8 cellular contexts compared by ENCODE assay signal in the genomic region with DNA sequence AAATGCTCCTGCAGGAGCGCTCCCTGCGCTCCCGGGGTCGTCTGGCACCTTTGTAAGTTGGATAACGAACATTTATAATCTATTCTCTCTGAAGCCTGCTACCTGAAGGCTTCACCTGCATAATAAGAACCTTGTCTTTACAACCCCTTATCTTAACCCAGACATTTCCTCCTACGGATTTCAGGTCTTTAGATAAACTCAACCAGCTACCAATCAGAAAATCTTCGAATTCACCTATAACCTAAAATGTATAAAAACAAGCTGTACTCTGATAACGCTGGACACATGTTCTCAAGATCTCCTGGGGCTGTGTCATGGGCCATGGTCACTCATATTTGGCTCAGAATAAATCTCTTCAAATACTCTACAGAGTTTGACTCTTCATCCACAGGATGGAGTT. TPM values are rescaled to one million over a fixed set of nuclear protein-coding genes. Genes with fewer than 3 reads are reported as not detected.
"Had no signal": no experiment of that assay in that cellular context is flagged by ENCODE, and none has a peak within 500 bp of the region (broad histone marks: within the 10 kb centered on the region; RNA-seq: fewer than 3 reads in every experiment).

No MANE protein-coding gene starts in this region.

- ATAC-seq: HCT116 had no signal

- H3K4me3 ChIP-seq: HAP-1 had no signal

- DNase-seq: GOT3, H7, HFFc6, IMR-90, KBM-7 had no signal

- H3K9me3 ChIP-seq: HAP-1 had no signal

- H3K4me1 ChIP-seq: HAP-1 had no signal

- FAIRE-seq: HTR-8/SVneo had no signal

- H3K36me3 ChIP-seq: HAP-1 had no signal

RNA-seq across cellular contexts. Expression of gene KCNK5, which starts 4.1 kb away (rescaled TPM):
- total RNA-seq: HFFc6, IMR-90 had no signal
- polyA plus RNA-seq: IMR-90 had no signal
